In genomic region chr20:32285082-32285620, GRCh38 we compare ENCODE assay signal across 9 cellular contexts. TPM values are rescaled to one million over a fixed set of nuclear protein-coding genes. Genes with fewer than 3 reads are reported as not detected.
DNase-seq lines count a peak whose midpoint lies in the region; ATAC-seq and TF ChIP-seq lines count a peak whose summit lies in the region.
"Had no signal": no experiment of that assay in that cellular context is flagged by ENCODE, and none has a peak within 500 bp of the region (broad histone marks: within the 10 kb centered on the region; RNA-seq: fewer than 3 reads in every experiment).

No MANE protein-coding gene starts in this region.

- H3K4me3 Mint-ChIP-seq in activated naive CD4-positive, alpha-beta T cell treated with anti-CD3 and anti-CD28 coated beads, Interleukin-2, amount 50 U/mL, for 24 hours: peak overlapping the region; percentile 80
- peak overlapping the region; percentile 70 for H3K4me3 Mint-ChIP-seq in activated naive CD8-positive, alpha-beta T cell
- H3K4me3 Mint-ChIP-seq in stimulated activated naive CD8-positive, alpha-beta T cell treated with anti-CD3 and anti-CD28 coated beads, Interleukin-15, Interleukin-2, amounts not matched to agents 100 ng/mL and 50 ng/mL, for 24 hours: peak overlapping the region; percentile 77
- H3K4me3 Mint-ChIP-seq in WTC11: no peak overlapping the region

- POLR2A ChIA-PET in WTC11 (lab: Charles Lee): interaction anchor here (0.6 kb wide), 2 partner anchors 59 to 239 kb away, joined by 3 to 4 read pairs; no protein-coding TSS in a partner anchor

- H3K27ac Mint-ChIP-seq in activated naive CD4-positive, alpha-beta T cell treated with anti-CD3 and anti-CD28 coated beads, Interleukin-2, amount 50 U/mL, for 24 hours: peak overlapping the region; percentile 91
- H3K27ac Mint-ChIP-seq in activated naive CD8-positive, alpha-beta T cell: peak overlapping the region; percentile 86
- peak overlapping the region; percentile 96 for H3K27ac Mint-ChIP-seq in stimulated activated naive CD8-positive, alpha-beta T cell treated with anti-CD3 and anti-CD28 coated beads, Interleukin-15, Interleukin-2, amounts not matched to agents 100 ng/mL and 50 ng/mL, for 24 hours
- H3K27ac Mint-ChIP-seq in WTC11: no peak overlapping the region

- ATAC-seq in HG02840 (IDR thresholded peaks at IDR 0.05; ENCODE audit: low FRiP score, unreplicated experiment): peak; percentile 23
- no peak for ATAC-seq in WTC11
- ATAC-seq in HG02571 (IDR thresholded peaks at IDR 0.05; ENCODE audit: unreplicated experiment): no peak

- H3K27me3 Mint-ChIP-seq in activated naive CD4-positive, alpha-beta T cell treated with anti-CD3 and anti-CD28 coated beads, Interleukin-2, amount 50 U/mL, for 24 hours: no peaks in the 10 kb centered on the region
- no peaks in the 10 kb centered on the region for H3K27me3 Mint-ChIP-seq in activated naive CD8-positive, alpha-beta T cell
- no peaks in the 10 kb centered on the region for H3K27me3 Mint-ChIP-seq in stimulated activated naive CD8-positive, alpha-beta T cell treated with anti-CD3 and anti-CD28 coated beads, Interleukin-15, Interleukin-2, amounts not matched to agents 100 ng/mL and 50 ng/mL, for 24 hours
- no peaks in the 10 kb centered on the region for H3K27me3 Mint-ChIP-seq in WTC11 (ENCODE audit: low read depth)

- CTCF ChIA-PET in WTC11 (lab: Charles Lee): interaction anchor here (0.7 to 0.9 kb wide), 2 partner anchors 391 to 434 kb away, joined by 3 to 4 read pairs; no protein-coding TSS in a partner anchor

- TF ChIP-seq CTCF in WTC11 (IDR thresholded peaks at IDR 0.05): no peak

- H3K9me3 Mint-ChIP-seq in activated naive CD4-positive, alpha-beta T cell treated with anti-CD3 and anti-CD28 coated beads, Interleukin-2, amount 50 U/mL, for 24 hours: no peaks in the 10 kb centered on the region
- no peaks in the 10 kb centered on the region for H3K9me3 Mint-ChIP-seq in activated naive CD8-positive, alpha-beta T cell (ENCODE audit: low read depth)
- H3K9me3 Mint-ChIP-seq in stimulated activated naive CD8-positive, alpha-beta T cell treated with anti-CD3 and anti-CD28 coated beads, Interleukin-15, Interleukin-2, amounts not matched to agents 100 ng/mL and 50 ng/mL, for 24 hours: no peaks in the 10 kb centered on the region
- H3K9me3 Mint-ChIP-seq in WTC11: no peaks in the 10 kb centered on the region

- no peak for DNase-seq in activated naive CD4-positive, alpha-beta T cell (lab: John Stamatoyannopoulos, UW)
- DNase-seq in WTC11 (ENCODE audit: low spot score) (no peak), cerebellum (ENCODE audit: low spot score) (no peak)
- DNase-seq: NCI-H1417 had no signal

- H3K36me3 Mint-ChIP-seq in activated naive CD4-positive, alpha-beta T cell treated with anti-CD3 and anti-CD28 coated beads, Interleukin-2, amount 50 U/mL, for 24 hours: peaks cover 24% of the 10 kb centered on the region
- peaks cover 19% of the 10 kb centered on the region for H3K36me3 Mint-ChIP-seq in activated naive CD8-positive, alpha-beta T cell
- H3K36me3 Mint-ChIP-seq in stimulated activated naive CD8-positive, alpha-beta T cell treated with anti-CD3 and anti-CD28 coated beads, Interleukin-15, Interleukin-2, amounts not matched to agents 100 ng/mL and 50 ng/mL, for 24 hours (ENCODE audit: low read depth): peaks cover 60% of the 10 kb centered on the region
- no peaks in the 10 kb centered on the region for H3K36me3 Mint-ChIP-seq in WTC11

- H3K4me1 Mint-ChIP-seq in activated naive CD4-positive, alpha-beta T cell treated with anti-CD3 and anti-CD28 coated beads, Interleukin-2, amount 50 U/mL, for 24 hours: peaks cover 63% of the 10 kb centered on the region
- peaks cover 65% of the 10 kb centered on the region for H3K4me1 Mint-ChIP-seq in activated naive CD8-positive, alpha-beta T cell (ENCODE audit: low read depth)
- H3K4me1 Mint-ChIP-seq in stimulated activated naive CD8-positive, alpha-beta T cell treated with anti-CD3 and anti-CD28 coated beads, Interleukin-15, Interleukin-2, amounts not matched to agents 100 ng/mL and 50 ng/mL, for 24 hours (ENCODE audit: low read depth): peaks cover 93% of the 10 kb centered on the region
- H3K4me1 Mint-ChIP-seq in WTC11: no peaks in the 10 kb centered on the region

TF ChIP-seq in WTC11, 78 proteins besides CTCF, POLR2A, EP300 and RAD21:
- TF ChIP-seq RORB (CRISPR knock-in tag; IDR thresholded peaks at IDR 0.05) (no peak), ZNF416 (CRISPR knock-in tag; IDR thresholded peaks at IDR 0.05) (no peak), IRF2 (CRISPR knock-in tag; IDR thresholded peaks at IDR 0.05; ENCODE audit: borderline replicate concordance, low read depth) (no peak), ZNF396 (CRISPR knock-in tag; IDR thresholded peaks at IDR 0.05; ENCODE audit: borderline replicate concordance) (no peak), ZNF219 (CRISPR knock-in tag; IDR thresholded peaks at IDR 0.05; ENCODE audit: borderline replicate concordance) (no peak), SOX15 (CRISPR knock-in tag; IDR thresholded peaks at IDR 0.05) (no peak), NR3C1 (CRISPR knock-in tag; conservative IDR thresholded peaks at IDR 0.05; ENCODE audit: low read depth) (no peak), GRHL2 (CRISPR knock-in tag; IDR thresholded peaks at IDR 0.05; ENCODE audit: insufficient replicate concordance, severe bottlenecking) (no peak), FOXJ3 (CRISPR knock-in tag; IDR thresholded peaks at IDR 0.05; ENCODE audit: borderline replicate concordance) (no peak), ZNF232 (CRISPR knock-in tag; IDR thresholded peaks at IDR 0.05) (no peak), ZNF263 (CRISPR knock-in tag; IDR thresholded peaks at IDR 0.05; ENCODE audit: low read depth) (no peak), ZNF317 (CRISPR knock-in tag; IDR thresholded peaks at IDR 0.05; ENCODE audit: borderline replicate concordance, low read depth) (no peak), EMX1 (CRISPR knock-in tag; IDR thresholded peaks at IDR 0.05) (no peak), ETV6 (CRISPR knock-in tag; IDR thresholded peaks at IDR 0.05) (no peak), ZNF512 (CRISPR knock-in tag; IDR thresholded peaks at IDR 0.05; ENCODE audit: borderline replicate concordance) (no peak), TCF7 (CRISPR knock-in tag; IDR thresholded peaks at IDR 0.05; ENCODE audit: low read depth) (no peak), JAZF1 (CRISPR knock-in tag; IDR thresholded peaks at IDR 0.05) (no peak), MXD4 (CRISPR knock-in tag; IDR thresholded peaks at IDR 0.05; ENCODE audit: borderline replicate concordance) (no peak), ZSCAN18 (CRISPR knock-in tag; IDR thresholded peaks at IDR 0.05) (no peak), ZNF425 (CRISPR knock-in tag; conservative IDR thresholded peaks at IDR 0.05) (no peak)

RNA-seq across cellular contexts. Expression of gene KIF3B, which starts 7.7 kb away (rescaled TPM):
- total RNA-seq in WTC11 (2021): 18.2 to 21.5 TPM (median 18.4 TPM) in 3 replicates
- total RNA-seq in cerebellum: 57.4 TPM
